8 cellular contexts compared by ENCODE assay signal in the genomic region with DNA sequence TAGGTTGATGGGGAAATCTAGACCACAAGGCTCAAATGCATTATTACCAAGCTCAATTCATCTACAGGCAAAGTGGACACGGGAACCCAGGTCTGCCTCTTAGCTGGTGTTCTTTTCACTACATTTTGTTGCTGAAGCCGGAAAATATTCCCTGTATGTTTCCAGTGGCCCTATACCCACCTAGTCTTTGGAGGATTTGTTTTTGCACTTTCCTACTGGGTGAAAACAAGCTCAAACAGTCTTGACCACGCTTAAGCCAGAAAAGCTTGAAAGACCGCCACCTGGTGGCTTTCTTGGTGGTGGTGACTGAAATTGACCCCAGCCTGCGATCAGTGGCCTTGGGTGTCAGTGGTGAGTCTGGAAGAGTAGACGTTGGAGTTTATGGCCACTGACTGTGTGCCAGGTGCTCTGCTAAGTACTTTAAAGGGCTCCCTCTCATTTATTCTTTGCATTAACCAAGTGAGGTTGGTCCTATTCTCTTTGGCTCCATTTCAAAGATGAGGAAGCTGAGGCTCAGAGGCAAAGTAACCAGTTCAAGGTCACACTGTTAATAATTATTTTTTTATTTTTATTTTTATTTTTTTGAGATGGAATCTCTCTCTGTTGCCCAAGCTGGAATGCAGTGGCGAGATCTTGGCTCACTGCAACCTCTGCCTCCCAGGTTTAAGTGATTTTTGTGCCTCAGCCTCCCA.
A peak's percentile ranks its signal among the peaks of the same experiment; 100 is the strongest.
DNase-seq lines count a peak whose midpoint lies in the region; ATAC-seq and TF ChIP-seq lines count a peak whose summit lies in the region.

No MANE protein-coding gene starts in this region.

- H3K27ac Mint-ChIP-seq in effector memory CD8-positive, alpha-beta T cell, result no peak overlapping the region
- no peak overlapping the region for H3K27ac Mint-ChIP-seq in memory B cell

- peaks cover 62 to 76% of the 10 kb centered on the region in 2 donors for H3K27me3 Mint-ChIP-seq in effector memory CD8-positive, alpha-beta T cell
- H3K27me3 Mint-ChIP-seq in memory B cell, result peaks cover 23% of the 10 kb centered on the region

- peaks cover 0 to 2% of the 10 kb centered on the region in 2 donors for H3K9me3 Mint-ChIP-seq in effector memory CD8-positive, alpha-beta T cell
- H3K9me3 Mint-ChIP-seq in memory B cell, result no peaks in the 10 kb centered on the region

- peak; percentile 33 for ATAC-seq in effector memory CD8-positive, alpha-beta T cell (replicated peaks)
- no peak for ATAC-seq in memory B cell (ENCODE audit: low read depth)
- ATAC-seq in GM21576 (IDR thresholded peaks at IDR 0.05; ENCODE audit: unreplicated experiment), result no peak

- peak; percentile 64 for TF ChIP-seq CTCF in WI38 (IDR thresholded peaks at IDR 0.05; ENCODE audit: low read depth, low read length)

- H3K4me3 Mint-ChIP-seq in effector memory CD8-positive, alpha-beta T cell, result no peak overlapping the region
- H3K4me3 Mint-ChIP-seq in memory B cell, result no peak overlapping the region

- H3K4me1 Mint-ChIP-seq in effector memory CD8-positive, alpha-beta T cell (ENCODE audit: low read depth in 2 of 2), result peaks cover 5 to 8% of the 10 kb centered on the region in 2 donors
- peaks cover 4% of the 10 kb centered on the region for H3K4me1 Mint-ChIP-seq in memory B cell

- H3K4me3 ChIP-seq in WI38 (ENCODE audit: low read depth, low read length), result no peak overlapping the region

- DNase-seq in 8988T (peak; percentile 69), GM04504 (ENCODE audit: low read depth) (peak; percentile 26), NAMALWA (ENCODE audit: low spot score) (peak; percentile 77), memory B cell (ENCODE audit: low spot score in 2 of 2) (peak; percentile 12 to 25), superior temporal gyrus (ENCODE audit: extremely low spot score) (peak; percentile 92)
- peak in 2 of 3 experiments; percentile 25 to 30 for DNase-seq in effector memory CD8-positive, alpha-beta T cell

- no peaks in the 10 kb centered on the region for H3K36me3 Mint-ChIP-seq in effector memory CD8-positive, alpha-beta T cell (ENCODE audit: insufficient read depth)
- no peaks in the 10 kb centered on the region for H3K36me3 Mint-ChIP-seq in memory B cell

Comparison
In these comparisons a context has a peak if more than half of its experiments do, and no peak if none do; other contexts are left out.
1. DNase-seq: peak in every context shown above with its lines; median percentile 92 in superior temporal gyrus; 77 in NAMALWA; 69 in 8988T; 28 in effector memory CD8-positive, alpha-beta T cell; 26 in GM04504; 18 in memory B cell.